8 cellular contexts compared by ENCODE assay signal in the genomic region with DNA sequence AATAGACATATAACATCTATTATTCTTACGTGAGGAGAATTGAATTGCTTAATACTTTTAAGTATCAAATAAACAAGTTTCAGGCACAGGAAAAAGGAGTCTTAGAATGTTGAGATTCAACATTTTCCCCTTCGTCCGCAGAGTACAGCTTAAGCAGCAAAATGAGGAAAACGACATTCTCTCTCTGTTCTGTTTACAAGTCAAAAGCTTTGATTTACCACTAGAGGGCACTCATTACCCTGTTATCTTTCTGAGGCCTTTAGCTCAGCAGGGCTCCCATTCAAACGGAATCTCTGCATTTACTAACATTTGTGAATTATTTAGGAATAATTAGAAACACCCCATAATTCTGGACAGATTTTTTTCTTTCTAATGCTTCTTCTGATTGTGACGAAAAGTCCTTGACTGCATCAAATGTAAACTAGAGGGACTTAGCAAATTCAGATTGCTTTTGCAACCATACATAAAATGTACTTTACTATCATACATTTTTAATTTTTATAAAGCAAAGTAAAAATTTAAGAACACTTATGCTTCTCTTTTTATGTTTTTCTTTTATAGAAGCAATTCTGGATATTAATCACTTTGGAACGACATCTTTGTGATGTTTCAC.
DNase-seq lines count a peak whose midpoint lies in the region; ATAC-seq and TF ChIP-seq lines count a peak whose summit lies in the region.

No MANE protein-coding gene starts in this region.

- 10 to 13% (median 12%) methylated on average over 7 of the region's 7 CpGs for WGBS in heart left ventricle, 4 donors

- no peaks in the 10 kb centered on the region for H3K36me3 Mint-ChIP-seq in activated CD8-positive, alpha-beta T cell treated with anti-CD3 and anti-CD28 coated beads, Interleukin-2, amount 10 ng/mL, durations not matched to agents 7 days and 5 days (ENCODE audit: low read depth)

- TF ChIP-seq CTCF in heart left ventricle (IDR thresholded peaks at IDR 0.05) (peak; percentile 54 to 86 (median 71)), gastrocnemius medialis (IDR thresholded peaks at IDR 0.05 in 4 of 5, conservative IDR thresholded peaks at IDR 0.05 in 1 of 5) (peak; percentile 24 to 71 (median 55))

- in situ Hi-C loops in gastrocnemius medialis (cut with MboI; ENCODE audit: low sequenced_read_pairs in 4 of 4), result loop anchor here in 1 of 4 donors (25.0 kb wide), 1 partner anchor 672 kb away; no protein-coding TSS in a partner anchor

- peak overlapping the region in 1 of 12 donors; percentile 1 for H3K27ac ChIP-seq in heart left ventricle
- no peak overlapping the region for H3K27ac ChIP-seq in gastrocnemius medialis

- H3K27me3 ChIP-seq in heart left ventricle (no peaks in the 10 kb centered on the region), gastrocnemius medialis (no peaks in the 10 kb centered on the region)

- POLR2A ChIA-PET in activated CD8-positive, alpha-beta T cell treated with anti-CD3 and anti-CD28 coated beads, Interleukin-2, amount 10 ng/mL, durations not matched to agents 7 days and 5 days (lab: Charles Lee), result no interaction called here

- no peaks in the 10 kb centered on the region for H3K9me3 ChIP-seq in heart left ventricle
- no peaks in the 10 kb centered on the region for H3K9me3 ChIP-seq in gastrocnemius medialis

- no peak for TF ChIP-seq POLR2A in heart left ventricle (IDR thresholded peaks at IDR 0.05)
- no peak for TF ChIP-seq POLR2A in gastrocnemius medialis (IDR thresholded peaks at IDR 0.05)

- no peaks in the 10 kb centered on the region for H3K9me3 Mint-ChIP-seq in activated CD8-positive, alpha-beta T cell treated with anti-CD3 and anti-CD28 coated beads, Interleukin-2, amount 10 ng/mL, durations not matched to agents 7 days and 5 days (ENCODE audit: insufficient read depth)

- intact Hi-C loops in heart left ventricle (cut with DNase I), result loop anchor here in 6 of 10 donors (2.0 to 10.0 kb wide), 6 partner anchors 330 to 680 kb away; no protein-coding TSS in a partner anchor
- intact Hi-C loops in gastrocnemius medialis (cut with DNase I; ENCODE audit: low total_unique reads), result loop anchor here (2.0 kb wide), 1 partner anchor 676 kb away; no protein-coding TSS in a partner anchor

- H3K4me3 Mint-ChIP-seq in activated CD8-positive, alpha-beta T cell treated with anti-CD3 and anti-CD28 coated beads, Interleukin-2, amount 10 ng/mL, durations not matched to agents 7 days and 5 days, result no peak overlapping the region

- H3K27ac Mint-ChIP-seq in activated CD8-positive, alpha-beta T cell treated with anti-CD3 and anti-CD28 coated beads, Interleukin-2, amount 10 ng/mL, durations not matched to agents 7 days and 5 days, result no peak overlapping the region

- CTCF ChIA-PET in activated CD8-positive, alpha-beta T cell treated with anti-CD3 and anti-CD28 coated beads, Interleukin-2, amount 10 ng/mL, durations not matched to agents 7 days and 5 days (lab: Charles Lee), result interaction anchor here (0.6 to 3.5 kb wide), 23 partner anchors 9 to 676 kb away, joined by 3 to 22 read pairs (median 4); no protein-coding TSS in a partner anchor

- H3K4me1 ChIP-seq in heart left ventricle (peaks cover 0 to 22% (median 2%) of the 10 kb centered on the region in 12 donors), gastrocnemius medialis (no peaks in the 10 kb centered on the region)

- ATAC-seq in GM19372 (IDR thresholded peaks at IDR 0.05; ENCODE audit: low read depth, unreplicated experiment) (peak; percentile 68), HG03354 (IDR thresholded peaks at IDR 0.05; ENCODE audit: poor library complexity, severe bottlenecking, unreplicated experiment) (peak; percentile 90), heart left ventricle (peak; percentile 78 to 95 (median 90)), gastrocnemius medialis (peak; percentile 78 to 81)
- peak; percentile 77 for ATAC-seq in activated CD8-positive, alpha-beta T cell treated with anti-CD3 and anti-CD28 coated beads, Interleukin-2, amount 10 ng/mL, durations not matched to agents 7 days and 5 days

- DNase-seq in DMS53 treated with DMSO at 0.1 percent for 48 hours (lab: John Stamatoyannopoulos, UW; ENCODE audit: unreplicated experiment) (peak; percentile 98), NCI-H2196 treated with DMSO at 0.1 percent for 48 hours (lab: John Stamatoyannopoulos, UW; ENCODE audit: unreplicated experiment) (peak; percentile 75), heart left ventricle (peak in 1 of 5 donors; percentile 12), gastrocnemius medialis (no peak), GOT3 (lab: John Stamatoyannopoulos, UW) (no peak)
- no peak for DNase-seq in activated CD8-positive, alpha-beta T cell treated with anti-CD3 and anti-CD28 coated beads, Interleukin-2, amount 10 ng/mL, durations not matched to agents 7 days and 5 days

- H3K27me3 Mint-ChIP-seq in activated CD8-positive, alpha-beta T cell treated with anti-CD3 and anti-CD28 coated beads, Interleukin-2, amount 10 ng/mL, durations not matched to agents 7 days and 5 days (ENCODE audit: low read depth), result peaks cover 4% of the 10 kb centered on the region

- no peaks in the 10 kb centered on the region for H3K4me1 Mint-ChIP-seq in activated CD8-positive, alpha-beta T cell treated with anti-CD3 and anti-CD28 coated beads, Interleukin-2, amount 10 ng/mL, durations not matched to agents 7 days and 5 days (ENCODE audit: low read depth)

- H3K4me3 ChIP-seq in heart left ventricle (peak overlapping the region in 7 of 12 donors; percentile 31 to 47 (median 37)), gastrocnemius medialis (peak overlapping the region in 2 of 4 donors; percentile 9 to 23)

- no peaks in the 10 kb centered on the region for H3K36me3 ChIP-seq in heart left ventricle
- H3K36me3 ChIP-seq in gastrocnemius medialis, result no peaks in the 10 kb centered on the region

Comparison
In these comparisons a context has a peak if more than half of its experiments do, and no peak if none do; other contexts are left out.
1. DNase-seq: peak in DMS53 treated with DMSO at 0.1 percent for 48 hours (single experiment) and NCI-H2196 treated with DMSO at 0.1 percent for 48 hours (single experiment); none in activated CD8-positive, alpha-beta T cell treated with anti-CD3 and anti-CD28 coated beads, Interleukin-2, amount 10 ng/mL, durations not matched to agents 7 days and 5 days (single experiment), gastrocnemius medialis (0 of 2) and GOT3 (single experiment).
2. Peak in every context shown above with its lines, with median percentiles within 50 percentile points of each other: ATAC-seq.